In genomic region chr12:51846911-51847829, GRCh38 we compare ENCODE assay signal across 8 cellular contexts.
DNase-seq lines count a peak whose midpoint lies in the region; ATAC-seq, FAIRE-seq and TF ChIP-seq lines count a peak whose summit lies in the region.

No MANE protein-coding gene starts in this region.

- H3K9me3 Mint-ChIP-seq in T-helper 1 cell treated with Interleukin-12 subunit alpha and Interleukin-12 subunit beta and Interleukin-4 antibody, amounts not matched to agents 30 μg/mL and 1 μg/mL, for 36 hours, result no peaks in the 10 kb centered on the region
- H3K9me3 Mint-ChIP-seq in memory B cell, result no peaks in the 10 kb centered on the region

- H3K27me3 Mint-ChIP-seq in T-helper 1 cell treated with Interleukin-12 subunit alpha and Interleukin-12 subunit beta and Interleukin-4 antibody, amounts not matched to agents 30 μg/mL and 1 μg/mL, for 36 hours (ENCODE audit: low read depth), result peaks cover 65% of the 10 kb centered on the region
- H3K27me3 Mint-ChIP-seq in memory B cell, result peaks cover 28% of the 10 kb centered on the region

- peaks cover 10% of the 10 kb centered on the region for H3K4me1 Mint-ChIP-seq in T-helper 1 cell treated with Interleukin-12 subunit alpha and Interleukin-12 subunit beta and Interleukin-4 antibody, amounts not matched to agents 30 μg/mL and 1 μg/mL, for 36 hours (ENCODE audit: low read depth)
- peaks cover 11% of the 10 kb centered on the region for H3K4me1 Mint-ChIP-seq in memory B cell

- peak overlapping the region; percentile 54 for H3K27ac ChIP-seq in cingulate gyrus (ENCODE audit: low read depth, low read length)

- DNase-seq in DMS53 treated with DMSO at 0.1 percent for 48 hours (lab: John Stamatoyannopoulos, UW; ENCODE audit: unreplicated experiment) (peak; percentile 11), memory B cell (ENCODE audit: low spot score in 2 of 2) (no peak), RCC 7860 (ENCODE audit: low spot score) (no peak)
- peak; percentile 34 to 45 for DNase-seq in stimulated activated CD8-positive, alpha-beta memory T cell treated with anti-CD3 and anti-CD28 coated beads, Interleukin-2, amount 100 ng/mL, for 48 hours (ENCODE audit: low read depth in 2 of 2)

- ATAC-seq in memory B cell (ENCODE audit: low read depth) (peak; percentile 64), GM18505 (IDR thresholded peaks at IDR 0.05; ENCODE audit: unreplicated experiment) (no peak), GM21423 (IDR thresholded peaks at IDR 0.05; ENCODE audit: unreplicated experiment) (no peak)

- H3K36me3 Mint-ChIP-seq in T-helper 1 cell treated with Interleukin-12 subunit alpha and Interleukin-12 subunit beta and Interleukin-4 antibody, amounts not matched to agents 30 μg/mL and 1 μg/mL, for 36 hours (ENCODE audit: low read depth), result no peaks in the 10 kb centered on the region
- no peaks in the 10 kb centered on the region for H3K36me3 Mint-ChIP-seq in memory B cell

- FAIRE-seq in RCC 7860 (lab: Jason Lieb, UNC), result no peak

- no peak overlapping the region for H3K27ac Mint-ChIP-seq in T-helper 1 cell treated with Interleukin-12 subunit alpha and Interleukin-12 subunit beta and Interleukin-4 antibody, amounts not matched to agents 30 μg/mL and 1 μg/mL, for 36 hours
- no peak overlapping the region for H3K27ac Mint-ChIP-seq in memory B cell

- TF ChIP-seq POLR2A in GM18505 (IDR thresholded peaks at IDR 0.05; ENCODE audit: borderline replicate concordance, extremely low read depth, insufficient read depth, insufficient read length), result no peak

- peak overlapping the region; percentile 40 for H3K4me3 Mint-ChIP-seq in T-helper 1 cell treated with Interleukin-12 subunit alpha and Interleukin-12 subunit beta and Interleukin-4 antibody, amounts not matched to agents 30 μg/mL and 1 μg/mL, for 36 hours
- peak overlapping the region; percentile 74 for H3K4me3 Mint-ChIP-seq in memory B cell

Comparison
In these comparisons a context has a peak if more than half of its experiments do, and no peak if none do; other contexts are left out.
1. DNase-seq: peak in DMS53 treated with DMSO at 0.1 percent for 48 hours (single experiment) and stimulated activated CD8-positive, alpha-beta memory T cell treated with anti-CD3 and anti-CD28 coated beads, Interleukin-2, amount 100 ng/mL, for 48 hours (2 of 2); none in memory B cell (0 of 2) and RCC 7860 (single experiment).